Comparison of ENCODE assay signal across 10 cellular contexts in genomic region chr10:97612386-97612785, GRCh38. TPM values are rescaled to one million over a fixed set of nuclear protein-coding genes. Genes with fewer than 3 reads are reported as not detected.
A peak's percentile ranks its signal among the peaks of the same experiment; 100 is the strongest.
DNase-seq lines count a peak whose midpoint lies in the region; ATAC-seq and TF ChIP-seq lines count a peak whose summit lies in the region.
"Had no signal": no experiment of that assay in that cellular context is flagged by ENCODE, and none has a peak within 500 bp of the region (broad histone marks: within the 10 kb centered on the region; RNA-seq: fewer than 3 reads in every experiment).

No MANE protein-coding gene starts in this region.

- no peaks in the 10 kb centered on the region for H3K27me3 ChIP-seq in mesenchymal stem cell (ENCODE audit: control insufficient read depth in 1 of 2, insufficient read depth in 1 of 2, low read length in 2 of 2)

- H2BK12ac ChIP-seq in mesenchymal stem cell (ENCODE audit: low read length in 2 of 2) = no peak overlapping the region

- no peak for TF ChIP-seq CTCF in GM12865 (IDR thresholded peaks at IDR 0.05; ENCODE audit: insufficient read depth, low read depth, low read length, missing control alignments)

- no peak overlapping the region for H3K9ac ChIP-seq in mesenchymal stem cell (ENCODE audit: low read length)

- no peak overlapping the region for H3K18ac ChIP-seq in mesenchymal stem cell (ENCODE audit: low read depth in 1 of 2, low read length in 2 of 2)

- H4K8ac ChIP-seq in mesenchymal stem cell (ENCODE audit: low read length) = no peak overlapping the region

- H2AK5ac ChIP-seq in mesenchymal stem cell (ENCODE audit: low read length, severe bottlenecking) = no peak overlapping the region

- no peak overlapping the region for H4K91ac ChIP-seq in mesenchymal stem cell (ENCODE audit: low read length)

- H3K36me3 ChIP-seq in mesenchymal stem cell (ENCODE audit: control insufficient read depth in 1 of 2, insufficient read depth in 2 of 2, low read depth in 1 of 2, low read length in 2 of 2) = peaks cover 13 to 18% of the 10 kb centered on the region in 2 experiments

- H3K4me1 ChIP-seq in mesenchymal stem cell (ENCODE audit: control insufficient read depth, insufficient read depth, low read depth, low read length) = peaks cover 5% of the 10 kb centered on the region

- no peak overlapping the region for H3K4ac ChIP-seq in mesenchymal stem cell (ENCODE audit: low read depth in 1 of 2, low read length in 2 of 2)

- H3K23ac ChIP-seq in mesenchymal stem cell (ENCODE audit: low read length in 2 of 2) = no peak overlapping the region

- no peak overlapping the region for H2BK120ac ChIP-seq in mesenchymal stem cell (ENCODE audit: low read depth, low read length)

- DNase-seq in GM12865 (ENCODE audit: low read depth) (peak; percentile 51), NCI-H2171 treated with DMSO at 0.1 percent for 48 hours (lab: John Stamatoyannopoulos, UW) (peak; percentile 27), dedifferentiated amniotic fluid mesenchymal stem cell (ENCODE audit: extremely low spot score) (peak; percentile 32), mesenchymal stem cell (peak; percentile 51), NCI-H345 treated with DMSO at 0.1 percent for 48 hours (lab: John Stamatoyannopoulos, UW; ENCODE audit: unreplicated experiment) (no peak), occipital lobe (lab: John Stamatoyannopoulos, UW) (no peak)

- ATAC-seq in HG03196 (IDR thresholded peaks at IDR 0.05; ENCODE audit: unreplicated experiment) (no peak), HG03469 (IDR thresholded peaks at IDR 0.05; ENCODE audit: unreplicated experiment) (no peak)

- no peak overlapping the region for H3K14ac ChIP-seq in mesenchymal stem cell (ENCODE audit: low read length in 2 of 2)

- H3K9me3 ChIP-seq in mesenchymal stem cell (ENCODE audit: control insufficient read depth, low read length) = no peaks in the 10 kb centered on the region

- H3K4me3 ChIP-seq in GM12865 (ENCODE audit: low read depth, low read length) (no peak overlapping the region), mesenchymal stem cell (ENCODE audit: insufficient read depth in 1 of 2, low read depth in 1 of 2, low read length in 2 of 2) (no peak overlapping the region)

- no peak overlapping the region for H2BK5ac ChIP-seq in mesenchymal stem cell (ENCODE audit: low read depth, low read length, poor library complexity, severe bottlenecking)

- no peak overlapping the region for H2BK15ac ChIP-seq in mesenchymal stem cell (ENCODE audit: low read depth, poor library complexity, severe bottlenecking)

- H3K27ac ChIP-seq in mesenchymal stem cell (ENCODE audit: low read length, poor library complexity, severe bottlenecking) = no peak overlapping the region

- no peaks in the 10 kb centered on the region for H3K79me1 ChIP-seq in mesenchymal stem cell (replicated peaks; ENCODE audit: low read length, poor library complexity, severe bottlenecking)

- H2AFZ ChIP-seq in mesenchymal stem cell (ENCODE audit: low read depth, low read length) = no peak overlapping the region

- H3K4me2 ChIP-seq in mesenchymal stem cell (ENCODE audit: low read length, poor library complexity, severe bottlenecking) = no peak overlapping the region

- 100% methylated on average over 1 of the region's 2 CpGs for WGBS in mesenchymal stem cell

RNA-seq across cellular contexts. Expression of gene MORN4, which starts 20.9 kb away (rescaled TPM):
- 10.7 TPM for polyA plus RNA-seq in mesenchymal stem cell (2013, experiment 1 of 2)
- 10.1 TPM for polyA plus RNA-seq in mesenchymal stem cell (2013, experiment 2 of 2)
- total RNA-seq in occipital lobe = 36.8 TPM

RNA-seq across cellular contexts. Expression of gene C10orf62, which starts 22.9 kb away (rescaled TPM):
- not detected for polyA plus RNA-seq in mesenchymal stem cell (2013, experiment 1 of 2)
- polyA plus RNA-seq in mesenchymal stem cell (2013, experiment 2 of 2) = not detected
- not detected for total RNA-seq in occipital lobe
- total RNA-seq: pulmonary artery endothelial cell; T-helper 1 cell treated with Interleukin-12 subunit alpha and Interleukin-12 subunit beta and Interleukin-4 antibody, amounts not matched to agents 30 ng/mL and 1 ng/mL, for 36 hours had no signal

RNA-seq across cellular contexts. Expression of gene PI4K2A, which starts 28.1 kb away (rescaled TPM):
- polyA plus RNA-seq in mesenchymal stem cell (2013, experiment 1 of 2) = 27.8 TPM
- 27.1 TPM for polyA plus RNA-seq in mesenchymal stem cell (2013, experiment 2 of 2)
- 8.7 TPM for total RNA-seq in occipital lobe

RNA-seq across cellular contexts. Expression of gene HOGA1, which starts 28.2 kb away (rescaled TPM):
- polyA plus RNA-seq in mesenchymal stem cell (2013, experiment 1 of 2) = 0.23 TPM
- 0.27 TPM for polyA plus RNA-seq in mesenchymal stem cell (2013, experiment 2 of 2)
- total RNA-seq in occipital lobe = 0.62 TPM
- total RNA-seq: T-helper 1 cell treated with Interleukin-12 subunit alpha and Interleukin-12 subunit beta and Interleukin-4 antibody, amounts not matched to agents 30 ng/mL and 1 ng/mL, for 36 hours had no signal

RNA-seq across cellular contexts. Expression of gene ANKRD2, which starts 39.8 kb away (rescaled TPM):
- polyA plus RNA-seq in mesenchymal stem cell (2013, experiment 1 of 2) = 0.04 TPM
- polyA plus RNA-seq in mesenchymal stem cell (2013, experiment 2 of 2) = not detected
- total RNA-seq in occipital lobe = not detected
- total RNA-seq: T-helper 1 cell treated with Interleukin-12 subunit alpha and Interleukin-12 subunit beta and Interleukin-4 antibody, amounts not matched to agents 30 ng/mL and 1 ng/mL, for 36 hours had no signal

Comparison
In these comparisons a context has a peak if more than half of its experiments do, and no peak if none do; other contexts are left out.
1. DNase-seq: peak in GM12865 (single experiment), NCI-H2171 treated with DMSO at 0.1 percent for 48 hours (single experiment), dedifferentiated amniotic fluid mesenchymal stem cell (single experiment) and mesenchymal stem cell (single experiment); none in NCI-H345 treated with DMSO at 0.1 percent for 48 hours (single experiment) and occipital lobe (single experiment).